12 cellular contexts compared by ENCODE assay signal in genomic region chr1:112762541-112763141, GRCh38. TPM values are rescaled to one million over a fixed set of nuclear protein-coding genes. Genes with fewer than 3 reads are reported as not detected.
DNase-seq lines count a peak whose midpoint lies in the region; ATAC-seq and TF ChIP-seq lines count a peak whose summit lies in the region.
"Had no signal": no experiment of that assay in that cellular context is flagged by ENCODE, and none has a peak within 500 bp of the region (broad histone marks: within the 10 kb centered on the region; RNA-seq: fewer than 3 reads in every experiment).

No MANE protein-coding gene starts in this region.

- WGBS in esophagus squamous epithelium, 2 donors, result 20 to 30% methylated on average over 4 to 6 of the region's 6 CpGs

- peaks cover 8% of the 10 kb centered on the region for H3K27me3 Mint-ChIP-seq in progenitor cell of endocrine pancreas

- BruUV-seq in PC-3 (replicated peaks; lab: Mats Ljungman, UMichigan), result no TSS peak

- H3K27ac Mint-ChIP-seq in progenitor cell of endocrine pancreas, result peak overlapping the region; percentile 41

- H3K9ac ChIP-seq in PC-3 (ENCODE audit: low read length), result no peak overlapping the region

- H3K27ac ChIP-seq in PC-3 (ENCODE audit: low read length) (no peak overlapping the region), esophagus squamous epithelium (peak overlapping the region; percentile 62 to 86 (median 78))

- no peak for TF ChIP-seq POLR2A in esophagus squamous epithelium (IDR thresholded peaks at IDR 0.05)

- CTCF ChIA-PET in PC-3 (lab: Charles Lee), result interaction anchor here (1.2 kb wide), 1 partner anchor 97 kb away, joined by 4 read pairs; no protein-coding TSS in a partner anchor

- intact Hi-C loops in PC-3 (cut with micrococcal nuclease), result no loop called here
- intact Hi-C loops in esophagus squamous epithelium (cut with DNase I), result no loop called here

- no peaks in the 10 kb centered on the region for H3F3A ChIP-seq in PC-3 (ENCODE audit: low read length, unreplicated experiment)

- no peak overlapping the region for H3K4me3 Mint-ChIP-seq in progenitor cell of endocrine pancreas (ENCODE audit: low read depth)

- peaks cover 5% of the 10 kb centered on the region for H3K4me1 Mint-ChIP-seq in progenitor cell of endocrine pancreas (ENCODE audit: low read depth)

- no peaks in the 10 kb centered on the region for H3K79me2 ChIP-seq in PC-3 (ENCODE audit: low read length)

- no peaks in the 10 kb centered on the region for H3K36me3 Mint-ChIP-seq in progenitor cell of endocrine pancreas (ENCODE audit: insufficient read depth)

- H3K36me3 ChIP-seq in PC-3 (ENCODE audit: low read depth, low read length), result no peaks in the 10 kb centered on the region
- no peaks in the 10 kb centered on the region for H3K36me3 ChIP-seq in esophagus squamous epithelium

- no peaks in the 10 kb centered on the region for H4K20me1 ChIP-seq in PC-3 (ENCODE audit: low read length)

- POLR2A ChIA-PET in PC-3 (lab: Charles Lee; ENCODE audit: unreplicated experiment), result interaction anchor here (0.6 kb wide), 1 partner anchor 32 kb away, joined by 7 read pairs; no protein-coding TSS in a partner anchor

- no peak overlapping the region for H3K4me3 ChIP-seq in PC-3 (ENCODE audit: low read length)
- H3K4me3 ChIP-seq in esophagus squamous epithelium, result no peak overlapping the region

- H3K27me3 ChIP-seq in PC-3 (ENCODE audit: low read length), result no peaks in the 10 kb centered on the region
- no peaks in the 10 kb centered on the region for H3K27me3 ChIP-seq in esophagus squamous epithelium

- DNase-seq in EL (peak; percentile 25), PC-3 (peak; percentile 39), esophagus squamous epithelium (lab: John Stamatoyannopoulos, UW) (no peak), progenitor cell of endocrine pancreas (ENCODE audit: low spot score, unreplicated experiment) (no peak), NCI-H1930 (lab: John Stamatoyannopoulos, UW) (no peak), GOT3 (lab: John Stamatoyannopoulos, UW) (no peak), HPDE6-E6E7 (ENCODE audit: extremely low spot score) (no peak)
- DNase-seq: activated CD8-positive, alpha-beta memory T cell treated with anti-CD3 and anti-CD28 coated beads, Interleukin-2, amount 50 U/mL, for 48 hours; cerebellar nuclear complex; hippocampal formation; NCI-H2081 had no signal

- H3K4me1 ChIP-seq in PC-3 (ENCODE audit: insufficient read depth, low read length) (no peaks in the 10 kb centered on the region), esophagus squamous epithelium (peaks cover 8 to 43% (median 13%) of the 10 kb centered on the region in 3 donors)

- peak overlapping the region; percentile 40 for H2AFZ ChIP-seq in PC-3 (ENCODE audit: low read length)

- TF ChIP-seq CTCF in PC-3 (conservative IDR thresholded peaks at IDR 0.05; ENCODE audit: low read depth, low read length), result no peak
- TF ChIP-seq CTCF in esophagus squamous epithelium (IDR thresholded peaks at IDR 0.05), result no peak
- TF ChIP-seq CTCF in progenitor cell of endocrine pancreas (IDR thresholded peaks at IDR 0.05; ENCODE audit: unreplicated experiment), result no peak

- no peaks in the 10 kb centered on the region for H3K9me3 ChIP-seq in PC-3 (ENCODE audit: low read length)
- H3K9me3 ChIP-seq in esophagus squamous epithelium, result no peaks in the 10 kb centered on the region

- H3K9me3 Mint-ChIP-seq in progenitor cell of endocrine pancreas (ENCODE audit: low read depth), result peaks cover 5% of the 10 kb centered on the region

- 0 out of 2 replicates have a peak, but pooled peaks have one; percentile 20 for ATAC-seq in PC-3
- no peak for ATAC-seq in HG03565 (IDR thresholded peaks at IDR 0.05; ENCODE audit: unreplicated experiment)

- H3K9me2 ChIP-seq in PC-3 (replicated peaks; ENCODE audit: low read length), result no peaks in the 10 kb centered on the region

- H3K4me2 ChIP-seq in PC-3 (ENCODE audit: low read length), result no peak overlapping the region

RNA-seq across cellular contexts. Expression of gene PPM1J, which starts 47.5 kb away (rescaled TPM):
- 0.80 and 1.4 TPM in 2 replicates for total RNA-seq in PC-3 (2014; rRNA removed)
- total RNA-seq in esophagus squamous epithelium, result 1 to 10 TPM; 2.2 to 4.8 (median 2.9) TPM
- 0.43 and 0.71 TPM in 2 replicates for total RNA-seq in progenitor cell of endocrine pancreas

RNA-seq across cellular contexts. Expression of gene RHOC, which starts 55.7 kb away (rescaled TPM):
- total RNA-seq in PC-3 (2014; rRNA removed) (399 and 405 TPM in 2 replicates), esophagus squamous epithelium (100 to 1,000 TPM in 2 of 4 donors, 10 to 100 TPM in 2; 49.9 to 108 (median 78.0) TPM), progenitor cell of endocrine pancreas (87.3 and 97.3 TPM in 2 replicates)

Comparison
In these comparisons a context has a peak if more than half of its experiments do, and no peak if none do; other contexts are left out.
1. DNase-seq: peak in EL (single experiment) and PC-3 (single experiment); none in esophagus squamous epithelium (single experiment), progenitor cell of endocrine pancreas (single experiment), NCI-H1930 (0 of 2), GOT3 (single experiment) and HPDE6-E6E7 (single experiment).